In genomic region chr5:109242518-109242917, GRCh38 we compare ENCODE assay signal across 17 cellular contexts.
"Had no signal": no experiment of that assay in that cellular context is flagged by ENCODE, and none has a peak within 500 bp of the region (broad histone marks: within the 10 kb centered on the region; RNA-seq: fewer than 3 reads in every experiment).

No MANE protein-coding gene starts in this region.

- H3K27me3 ChIP-seq: brain microvascular endothelial cell, neural progenitor cell, ovary, tibial artery, uterus had no signal

- H3K4me3 Mint-ChIP-seq: activated CD4-positive, alpha-beta T cell treated with anti-CD3 and anti-CD28 coated beads, Interleukin-2, amount 10 ng/mL, durations not matched to agents 24 days and 14 days; endodermal cell; mesothelial cell of epicardium; neural progenitor cell had no signal

- H3K4me1 ChIP-seq: neural progenitor cell, tibial artery, uterus had no signal

- H3K9ac ChIP-seq: neural progenitor cell had no signal

- H3K36me3 ChIP-seq: brain microvascular endothelial cell, neural progenitor cell, ovary, tibial artery, uterus had no signal

- H3K4me1 Mint-ChIP-seq: activated CD4-positive, alpha-beta T cell treated with anti-CD3 and anti-CD28 coated beads, Interleukin-2, amount 10 ng/mL, durations not matched to agents 24 days and 14 days had no signal

- H3K4me3 ChIP-seq: neural progenitor cell, ovary, tibial artery, uterus had no signal

- H2AFZ ChIP-seq: neural progenitor cell had no signal

- H3K4me2 ChIP-seq: neural progenitor cell had no signal

- DNase-seq: activated CD4-positive, alpha-beta T cell treated with anti-CD3 and anti-CD28 coated beads, Interleukin-2, amount 10 ng/mL, durations not matched to agents 24 days and 14 days; activated CD8-positive, alpha-beta memory T cell treated with anti-CD3 and anti-CD28 coated beads for 24 hours; activated gamma-delta T cell; brain microvascular endothelial cell; cerebellar nuclear complex; endodermal cell; erythroblast; hippocampal formation; kidney glomerular epithelial cell; ovary; stimulated activated CD4-positive, alpha-beta T cell treated with anti-CD3 and anti-CD28 coated beads, Interleukin-15, amount 100 ng/mL, for 24 hours; stimulated activated CD4-positive, alpha-beta T cell treated with anti-CD3 and anti-CD28 coated beads, Interleukin-4, amount 100 ng/mL, for 4 hours; T-helper 9 cell; tibial artery; uterus had no signal

- H3K36me3 Mint-ChIP-seq: neural progenitor cell had no signal

- H3K27ac ChIP-seq: brain microvascular endothelial cell, neural progenitor cell, ovary, tibial artery, uterus had no signal

- H3K9me3 ChIP-seq: ovary, uterus had no signal

- H3K27ac Mint-ChIP-seq: activated CD4-positive, alpha-beta T cell treated with anti-CD3 and anti-CD28 coated beads, Interleukin-2, amount 10 ng/mL, durations not matched to agents 24 days and 14 days; endodermal cell; mesothelial cell of epicardium; neural progenitor cell had no signal
